ENCODE assay signal across 8 cellular contexts in the genomic region with DNA sequence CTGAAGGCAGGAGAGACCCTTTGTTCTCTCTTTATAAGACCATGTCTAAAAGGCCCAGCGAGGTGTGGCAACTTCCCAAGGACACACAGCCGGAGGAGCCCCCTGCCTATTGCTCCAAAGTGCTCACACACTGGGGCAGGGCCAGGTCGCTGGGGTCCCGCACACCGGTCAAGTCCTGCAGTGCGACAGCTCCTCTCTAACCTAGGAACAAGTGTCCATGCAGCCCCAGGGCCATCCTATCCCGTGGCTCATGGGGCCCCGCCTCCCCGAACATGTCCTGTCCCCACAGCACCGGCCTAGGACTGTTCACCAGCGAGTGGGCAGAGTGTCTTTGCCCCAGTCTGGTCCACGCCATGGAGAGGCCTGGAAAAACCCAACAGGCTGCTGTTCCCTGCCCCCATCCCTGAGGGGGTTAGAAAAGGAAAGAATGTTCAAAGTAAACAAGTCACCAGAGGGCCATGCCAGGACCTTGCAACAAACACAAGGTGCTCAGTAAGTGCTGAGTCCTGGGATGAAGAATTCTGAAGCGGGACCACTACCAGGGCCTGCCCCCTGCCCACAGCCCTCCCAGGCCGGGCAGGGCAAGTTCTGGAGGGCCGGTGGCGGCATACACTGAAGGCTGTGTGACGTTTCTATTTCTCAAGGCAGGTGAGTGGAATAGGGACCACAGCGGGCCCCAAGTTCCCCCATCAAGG. TPM values are rescaled to one million over a fixed set of nuclear protein-coding genes. Genes with fewer than 3 reads are reported as not detected.
A peak's percentile ranks its signal among the peaks of the same experiment; 100 is the strongest.
DNase-seq lines count a peak whose midpoint lies in the region; ATAC-seq and FAIRE-seq lines count a peak whose summit lies in the region.

No MANE protein-coding gene starts in this region.

- peak overlapping the region; percentile 92 for H3K27ac Mint-ChIP-seq in T-helper 1 cell treated with Interleukin-12 subunit alpha and Interleukin-12 subunit beta and Interleukin-4 antibody, amounts not matched to agents 30 μg/mL and 1 μg/mL, for 36 hours

- DNase-seq in T-helper 1 cell (no peak), adipocyte (ENCODE audit: low read depth) (peak; percentile 55), small intestine (no peak), NOMO-1 (lab: John Stamatoyannopoulos, UW; ENCODE audit: unreplicated experiment in 2 of 2) (no peak), SIG-M5 treated with dmso at 0.1 percent for 504 hours (lab: John Stamatoyannopoulos, UW; ENCODE audit: unreplicated experiment) (no peak)

- peaks cover 6% of the 10 kb centered on the region for H3K36me3 Mint-ChIP-seq in T-helper 1 cell treated with Interleukin-12 subunit alpha and Interleukin-12 subunit beta and Interleukin-4 antibody, amounts not matched to agents 30 μg/mL and 1 μg/mL, for 36 hours (ENCODE audit: low read depth)

- no peak for FAIRE-seq in small intestine (lab: Jason Lieb, UNC)

- H3K4me1 ChIP-seq in adipocyte (ENCODE audit: control insufficient read depth, insufficient read depth, low read length) (peaks cover 33% of the 10 kb centered on the region), small intestine (ENCODE audit: control insufficient read depth in 2 of 2, insufficient read depth in 1 of 2, low read depth in 1 of 2, low read length in 1 of 2) (peaks cover 3 to 7% of the 10 kb centered on the region in 2 donors)

- no peaks in the 10 kb centered on the region for H3K9me3 Mint-ChIP-seq in T-helper 1 cell treated with Interleukin-12 subunit alpha and Interleukin-12 subunit beta and Interleukin-4 antibody, amounts not matched to agents 30 μg/mL and 1 μg/mL, for 36 hours

- no peaks in the 10 kb centered on the region for H3K36me3 ChIP-seq in adipocyte (ENCODE audit: control insufficient read depth, insufficient read depth, low read length, severe bottlenecking)
- H3K36me3 ChIP-seq in small intestine (ENCODE audit: control insufficient read depth in 2 of 2, insufficient read depth in 2 of 2, low read length in 2 of 2) = no peaks in the 10 kb centered on the region

- H3K4me1 Mint-ChIP-seq in T-helper 1 cell treated with Interleukin-12 subunit alpha and Interleukin-12 subunit beta and Interleukin-4 antibody, amounts not matched to agents 30 μg/mL and 1 μg/mL, for 36 hours (ENCODE audit: low read depth) = peaks cover 49% of the 10 kb centered on the region

- H3K27ac ChIP-seq in small intestine (ENCODE audit: low read depth in 1 of 2, low read length in 1 of 2) = peak overlapping the region; percentile 94

- H3K9me3 ChIP-seq in adipocyte (ENCODE audit: control insufficient read depth, low read length) = no peaks in the 10 kb centered on the region
- H3K9me3 ChIP-seq in iPS-18c (ENCODE audit: control insufficient read depth, insufficient read depth, low read length) = no peaks in the 10 kb centered on the region
- H3K9me3 ChIP-seq in small intestine (ENCODE audit: control insufficient read depth, low read depth) = no peaks in the 10 kb centered on the region

- peak overlapping the region; percentile 83 for H3K9ac ChIP-seq in adipocyte (ENCODE audit: low read length)

- H3K4me3 Mint-ChIP-seq in T-helper 1 cell treated with Interleukin-12 subunit alpha and Interleukin-12 subunit beta and Interleukin-4 antibody, amounts not matched to agents 30 μg/mL and 1 μg/mL, for 36 hours = peak overlapping the region; percentile 90

- no peaks in the 10 kb centered on the region for H3K27me3 Mint-ChIP-seq in T-helper 1 cell treated with Interleukin-12 subunit alpha and Interleukin-12 subunit beta and Interleukin-4 antibody, amounts not matched to agents 30 μg/mL and 1 μg/mL, for 36 hours (ENCODE audit: low read depth)

- 12 to 28% (median 19%) methylated on average over 18 of the region's 18 CpGs for whole genome bisulfite sequencing in small intestine, 3 donors

- peak overlapping the region; percentile 84 for H3K4me3 ChIP-seq in adipocyte (ENCODE audit: low read length)
- H3K4me3 ChIP-seq in iPS-18c (ENCODE audit: insufficient read depth, low read depth, low read length) = peak overlapping the region; percentile 77
- H3K4me3 ChIP-seq in small intestine (ENCODE audit: low read depth in 1 of 2, low read length in 2 of 2) = peak overlapping the region in 1 of 2 donors; percentile 89

- ATAC-seq in GM19351 (IDR thresholded peaks at IDR 0.05; ENCODE audit: unreplicated experiment) = no peak

- H3K27me3 ChIP-seq in adipocyte (replicated peaks; ENCODE audit: control insufficient read depth, insufficient read depth, low read length) (no peaks in the 10 kb centered on the region), small intestine (ENCODE audit: control insufficient read depth in 2 of 2, insufficient read depth in 2 of 2, low read length in 2 of 2) (no peaks in the 10 kb centered on the region)

RNA-seq across cellular contexts. Expression of a gene that starts 1.0 kb away (rescaled TPM):
- 10 to 100 TPM; 29.4 to 64.0 (median 44.1) TPM for polyA plus RNA-seq in small intestine

RNA-seq across cellular contexts. Expression of a gene that starts 37.1 kb away (rescaled TPM):
- 10 to 100 TPM; 39.3 to 45.6 (median 44.9) TPM for polyA plus RNA-seq in small intestine

RNA-seq across cellular contexts. Expression of a gene that starts 50.8 kb away (rescaled TPM):
- polyA plus RNA-seq in small intestine = 10 to 100 TPM; 13.8 to 48.4 (median 19.2) TPM
